8 cellular contexts compared by ENCODE assay signal in genomic region chr10:50470798-50471582, GRCh38.
DNase-seq lines count a peak whose midpoint lies in the region; TF ChIP-seq lines count a peak whose summit lies in the region.

No MANE protein-coding gene starts in this region.

- 40 to 43% methylated on average over 6 of the region's 6 CpGs for WGBS in esophagus squamous epithelium, 2 donors

- H3K4me1 ChIP-seq in esophagus squamous epithelium, result peaks cover 13 to 30% (median 25%) of the 10 kb centered on the region in 3 donors

- H3K27me3 ChIP-seq in esophagus squamous epithelium, result no peaks in the 10 kb centered on the region

- intact Hi-C loops in esophagus squamous epithelium (cut with DNase I), result no loop called here

- TF ChIP-seq CTCF in esophagus squamous epithelium (IDR thresholded peaks at IDR 0.05), result no peak

- no peaks in the 10 kb centered on the region for H3K9me3 ChIP-seq in esophagus squamous epithelium

- peak; percentile 59 for DNase-seq in ELF-1 (ENCODE audit: low read depth, low spot score)
- DNase-seq in NCI-H526 (lab: John Stamatoyannopoulos, UW), result peak; percentile 87 to 94
- no peak for DNase-seq in esophagus squamous epithelium (lab: John Stamatoyannopoulos, UW)
- DNase-seq in putamen (ENCODE audit: low spot score), result peak; percentile 25
- DNase-seq in hippocampal formation (lab: John Stamatoyannopoulos, UW), result no peak
- no peak for DNase-seq in activated naive CD4-positive, alpha-beta T cell treated with anti-CD3 and anti-CD28 coated beads, Interleukin-2, amount 50 U/mL, for 16 hours
- DNase-seq in activated T-cell treated with anti-CD3 and anti-CD28 coated beads for 4 hours, result no peak
- DNase-seq in stimulated activated CD4-positive, alpha-beta T cell treated with anti-CD3 and anti-CD28 coated beads, Interleukin-4, amount 100 ng/mL, for 4 hours, result no peak

- H3K27ac ChIP-seq in esophagus squamous epithelium, result peak overlapping the region; percentile 37 to 60 (median 45)

- H3K4me3 ChIP-seq in esophagus squamous epithelium, result peak overlapping the region in 1 of 4 donors; percentile 14

- no peak for TF ChIP-seq POLR2A in esophagus squamous epithelium (IDR thresholded peaks at IDR 0.05)

- H3K36me3 ChIP-seq in esophagus squamous epithelium, result no peaks in the 10 kb centered on the region

Comparison
In these comparisons a context has a peak if more than half of its experiments do, and no peak if none do; other contexts are left out.
1. DNase-seq: peak in ELF-1 (single experiment), NCI-H526 (2 of 2) and putamen (single experiment); none in esophagus squamous epithelium (single experiment), hippocampal formation (0 of 2), activated naive CD4-positive, alpha-beta T cell treated with anti-CD3 and anti-CD28 coated beads, Interleukin-2, amount 50 U/mL, for 16 hours (single experiment), activated T-cell treated with anti-CD3 and anti-CD28 coated beads for 4 hours (single experiment) and stimulated activated CD4-positive, alpha-beta T cell treated with anti-CD3 and anti-CD28 coated beads, Interleukin-4, amount 100 ng/mL, for 4 hours (0 of 2).